In genomic region chr2:187566712-187567111, GRCh38 we compare ENCODE assay signal across 16 cellular contexts. TPM values are rescaled to one million over a fixed set of nuclear protein-coding genes. Genes with fewer than 3 reads are reported as not detected.
"Had no signal": no experiment of that assay in that cellular context is flagged by ENCODE, and none has a peak within 500 bp of the region (broad histone marks: within the 10 kb centered on the region; RNA-seq: fewer than 3 reads in every experiment).

No MANE protein-coding gene starts in this region.

- H3K9me3 Mint-ChIP-seq: activated CD4-positive, alpha-beta memory T cell treated with anti-CD3 and anti-CD28 coated beads for 36 hours; activated T-cell treated with anti-CD3 and anti-CD28 coated beads, Interleukin-2, amount 50 U/mL, for 4 hours; neural crest cell had no signal

- H3K27ac Mint-ChIP-seq: activated CD4-positive, alpha-beta memory T cell treated with anti-CD3 and anti-CD28 coated beads for 36 hours; activated naive CD8-positive, alpha-beta T cell; brain had no signal

- H2AFZ ChIP-seq: parathyroid adenoma had no signal

- DNase-seq: activated CD4-positive, alpha-beta memory T cell treated with anti-CD3 and anti-CD28 coated beads for 36 hours; activated effector memory CD4-positive, alpha-beta T cell treated with anti-CD3 and anti-CD28 coated beads, Interleukin-2, amount 50 U/mL, for 16 hours; activated T-cell treated with anti-CD3 and anti-CD28 coated beads, Interleukin-2, amount 50 U/mL, for 4 hours; amygdala; esophagus squamous epithelium; foreskin melanocyte; heart left ventricle; islet precursor cell; left lung; tibial artery; uterus had no signal

- H3K4me3 ChIP-seq: esophagus squamous epithelium, heart left ventricle, left lung, skin epidermis, tibial artery, uterus had no signal

- H3K27me3 ChIP-seq: esophagus squamous epithelium, heart left ventricle, left lung, tibial artery, uterus had no signal

- H3K4me3 Mint-ChIP-seq: activated CD4-positive, alpha-beta memory T cell treated with anti-CD3 and anti-CD28 coated beads for 36 hours; activated naive CD8-positive, alpha-beta T cell; activated T-cell treated with anti-CD3 and anti-CD28 coated beads, Interleukin-2, amount 50 U/mL, for 4 hours; brain; neural crest cell had no signal

- H3K36me3 ChIP-seq: esophagus squamous epithelium, heart left ventricle, left lung, tibial artery, uterus had no signal

- H3K9me3 ChIP-seq: esophagus squamous epithelium, tibial artery, uterus had no signal

- H3K27me3 Mint-ChIP-seq: activated CD4-positive, alpha-beta memory T cell treated with anti-CD3 and anti-CD28 coated beads for 36 hours had no signal

- H3K9ac ChIP-seq: parathyroid adenoma had no signal

- H3K4me1 Mint-ChIP-seq: brain, neural crest cell had no signal

- H3K79me2 ChIP-seq: parathyroid adenoma had no signal

- H3K4me1 ChIP-seq: esophagus squamous epithelium, heart left ventricle, left lung, parathyroid adenoma, uterus had no signal

- H3K27ac ChIP-seq: esophagus squamous epithelium, heart left ventricle, left lung, parathyroid adenoma, skin epidermis, uterus had no signal

- H3K36me3 Mint-ChIP-seq: activated CD4-positive, alpha-beta memory T cell treated with anti-CD3 and anti-CD28 coated beads for 36 hours; activated naive CD8-positive, alpha-beta T cell; brain had no signal

- ATAC-seq: activated T-cell treated with anti-CD3 and anti-CD28 coated beads, Interleukin-2, amount 50 U/mL, for 4 hours; heart left ventricle had no signal

RNA-seq across cellular contexts. Expression of gene TFPI, which starts 12.5 kb away (rescaled TPM):
- total RNA-seq: activated CD4-positive, alpha-beta memory T cell treated with anti-CD3 and anti-CD28 coated beads for 36 hours had no signal
